23 cellular contexts compared by ENCODE assay signal in the genomic region with DNA sequence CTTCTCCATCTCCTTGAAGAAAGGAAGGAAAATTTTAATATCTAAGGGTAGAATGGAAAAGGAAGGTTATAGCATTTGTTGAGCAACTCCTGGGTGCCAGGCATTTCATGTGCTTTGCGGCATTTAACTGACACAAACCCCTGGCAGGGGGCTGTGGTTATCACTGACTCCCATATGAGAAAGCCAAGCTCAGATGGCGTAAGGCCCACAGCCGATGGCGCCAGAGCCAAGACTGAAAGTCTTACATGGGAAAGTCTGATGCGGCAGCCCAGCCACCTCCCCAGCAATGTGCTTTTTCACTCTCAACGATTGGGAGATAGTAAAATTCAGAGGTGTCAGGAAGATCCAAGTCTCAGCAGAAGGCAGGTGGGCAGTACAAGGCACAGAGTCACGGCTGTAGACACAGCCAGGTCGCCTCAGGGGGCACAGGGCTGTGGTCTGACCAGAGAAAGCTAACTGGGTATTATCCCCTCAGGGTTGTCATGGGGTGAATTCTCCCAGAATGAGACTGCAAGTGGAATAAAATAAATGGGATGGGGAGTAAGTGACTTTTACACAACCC.
DNase-seq lines count a peak whose midpoint lies in the region; ATAC-seq, FAIRE-seq and TF ChIP-seq lines count a peak whose summit lies in the region.
"Had no signal": no experiment of that assay in that cellular context is flagged by ENCODE, and none has a peak within 500 bp of the region (broad histone marks: within the 10 kb centered on the region; RNA-seq: fewer than 3 reads in every experiment).

No MANE protein-coding gene starts in this region.

- no peaks in the 10 kb centered on the region for H3K27me3 ChIP-seq in right cardiac atrium (ENCODE audit: control insufficient read depth, insufficient read depth)
- peaks cover 5% of the 10 kb centered on the region for H3K27me3 ChIP-seq in left ventricle myocardium inferior (ENCODE audit: low read depth)
- H3K27me3 ChIP-seq: BE2C had no signal

- no peaks in the 10 kb centered on the region for H3K4me1 Mint-ChIP-seq in osteocyte (ENCODE audit: unreplicated experiment)
- H3K4me1 Mint-ChIP-seq: CD4-positive, CD25-positive, alpha-beta regulatory T cell had no signal

- DNase-seq in right cardiac atrium (peak in 2 of 3 donors; percentile 20 to 69), left ventricle myocardium inferior (no peak), MV-4-11 (lab: John Stamatoyannopoulos, UW) (peak; percentile 82), osteocyte (ENCODE audit: extremely low spot score, unreplicated experiment) (peak; percentile 76), RCC 7860 (ENCODE audit: low spot score) (no peak)
- no peak for DNase-seq in activated T-cell treated with anti-CD3 and anti-CD28 coated beads, Interleukin-2, amount 50 U/mL, for 48 hours
- DNase-seq: ACHN; BE2C; C1 segment of cervical spinal cord; CD4-positive, CD25-positive, alpha-beta regulatory T cell; CD8-positive, alpha-beta memory T cell; COR-L47; DMS 273 treated with DMSO at 0.1 percent for 48 hours; DMS53; HCEC 1CT; IMR-90 had no signal

- peaks cover 24% of the 10 kb centered on the region for H3K27me3 Mint-ChIP-seq in osteocyte (ENCODE audit: unreplicated experiment)

- TF ChIP-seq CTCF in left ventricle myocardium inferior (IDR thresholded peaks at IDR 0.05; ENCODE audit: borderline replicate concordance) (no peak), osteocyte (IDR thresholded peaks at IDR 0.05) (no peak)

- H3K27ac ChIP-seq in right cardiac atrium (ENCODE audit: low read length) (no peak overlapping the region), left ventricle myocardium inferior (replicated peaks) (no peak overlapping the region)

- intact Hi-C loops in right cardiac atrium (cut with DNase I) (no loop called here), left ventricle myocardium inferior (cut with micrococcal nuclease) (no loop called here)

- H3K36me3 ChIP-seq in left ventricle myocardium inferior, result no peaks in the 10 kb centered on the region
- H3K36me3 ChIP-seq: BE2C had no signal

- WGBS in right cardiac atrium, result 54% methylated on average over 8 of the region's 8 CpGs

- H3K36me3 Mint-ChIP-seq in osteocyte (ENCODE audit: unreplicated experiment), result no peaks in the 10 kb centered on the region
- H3K36me3 Mint-ChIP-seq: CD4-positive, CD25-positive, alpha-beta regulatory T cell had no signal

- peaks cover 3% of the 10 kb centered on the region for H3K9me3 Mint-ChIP-seq in osteocyte (ENCODE audit: unreplicated experiment)

- ATAC-seq in right cardiac atrium, result peak in 1 of 2 donors; percentile 33
- ATAC-seq in GM19023 (IDR thresholded peaks at IDR 0.05; ENCODE audit: unreplicated experiment), result no peak
- ATAC-seq: GM23338 had no signal

- no peak overlapping the region for H3K4me3 Mint-ChIP-seq in osteocyte (ENCODE audit: unreplicated experiment)
- H3K4me3 Mint-ChIP-seq: CD4-positive, CD25-positive, alpha-beta regulatory T cell; CD8-positive, alpha-beta memory T cell; GM23338 had no signal

- no peaks in the 10 kb centered on the region for H3K9me3 ChIP-seq in right cardiac atrium (ENCODE audit: control insufficient read depth, low read length)
- peaks cover 6% of the 10 kb centered on the region for H3K9me3 ChIP-seq in left ventricle myocardium inferior (replicated peaks)
- H3K9me3 ChIP-seq: BE2C had no signal

- no peak overlapping the region for H3K4me3 ChIP-seq in right cardiac atrium (ENCODE audit: low read length)
- H3K4me3 ChIP-seq in left ventricle myocardium inferior, result no peak overlapping the region
- H3K4me3 ChIP-seq: GM23338 had no signal

- H3K4me1 ChIP-seq in right cardiac atrium (ENCODE audit: control insufficient read depth, insufficient read depth, low read length), result no peaks in the 10 kb centered on the region
- no peaks in the 10 kb centered on the region for H3K4me1 ChIP-seq in left ventricle myocardium inferior
- H3K4me1 ChIP-seq: BE2C had no signal

- no peak overlapping the region for H3K27ac Mint-ChIP-seq in osteocyte (ENCODE audit: unreplicated experiment)
- H3K27ac Mint-ChIP-seq: CD4-positive, CD25-positive, alpha-beta regulatory T cell; CD8-positive, alpha-beta memory T cell; GM23338 had no signal

- no peak for FAIRE-seq in RCC 7860 (lab: Jason Lieb, UNC)
- FAIRE-seq: A204.1, G401.6, GM12891, H54, HTR-8/SVneo had no signal

Comparison
In these comparisons a context has a peak if more than half of its experiments do, and no peak if none do; other contexts are left out.
1. DNase-seq: peak in right cardiac atrium (2 of 3), MV-4-11 (single experiment) and osteocyte (single experiment); none in left ventricle myocardium inferior (single experiment), RCC 7860 (single experiment) and activated T-cell treated with anti-CD3 and anti-CD28 coated beads, Interleukin-2, amount 50 U/mL, for 48 hours (0 of 2).